Comparison of ENCODE assay signal across 8 cellular contexts in the genomic region with DNA sequence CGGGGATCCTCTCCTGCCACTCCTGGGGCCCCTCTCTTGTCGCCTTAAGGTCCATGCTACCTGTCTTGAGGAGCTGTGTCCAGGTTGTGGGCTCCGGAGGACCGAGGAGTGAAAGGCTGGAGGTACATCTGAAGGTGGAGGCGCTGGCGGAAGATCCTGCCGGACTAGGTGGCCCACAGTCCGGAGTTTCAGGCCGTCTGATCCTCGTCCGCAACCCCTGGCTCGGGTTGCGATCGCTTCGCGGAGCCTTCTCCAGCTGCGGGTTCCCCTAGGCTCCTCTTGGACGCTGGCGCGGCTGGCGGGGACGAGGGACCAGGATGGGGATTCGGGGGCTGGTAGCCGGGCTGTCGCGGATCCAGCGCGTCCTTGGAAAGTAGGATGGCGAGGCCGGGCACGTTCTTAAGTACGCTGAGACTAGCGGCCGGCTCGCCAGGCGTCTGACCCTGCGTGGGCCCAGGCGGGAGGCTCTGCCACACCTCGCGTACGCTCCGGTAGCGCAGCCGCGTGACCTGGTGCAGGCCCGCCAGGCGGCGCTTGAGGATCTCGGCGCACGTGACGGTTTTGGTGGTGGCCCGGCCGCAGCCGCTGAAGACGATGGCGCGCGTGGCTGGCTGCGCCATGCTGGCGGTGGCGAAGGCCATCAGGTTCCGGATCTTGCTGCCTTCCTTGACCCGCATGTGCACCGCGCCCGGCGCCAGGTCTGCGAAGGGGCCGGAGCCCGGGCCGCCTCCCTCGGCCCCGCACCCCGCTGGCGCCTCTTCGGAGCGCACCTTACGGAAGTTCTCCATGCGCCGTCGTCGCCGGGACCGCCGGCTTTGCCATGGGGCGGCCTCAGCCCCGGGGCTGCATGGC. TPM values are rescaled to one million over a fixed set of nuclear protein-coding genes. Genes with fewer than 3 reads are reported as not detected.
DNase-seq lines count a peak whose midpoint lies in the region; ATAC-seq and TF ChIP-seq lines count a peak whose summit lies in the region.

No MANE protein-coding gene starts in this region.

- H3K27me3 Mint-ChIP-seq in activated T-helper 1 cell treated with anti-CD3 and anti-CD28 coated beads, Interleukin-12 subunit alpha, Interleukin-12 subunit beta, Interleukin-2, Interleukin-4 antibody, amounts not matched to agents 30 ng/mL and 10 ng/mL and 1 ng/mL, durations not matched to agents 14 hours and 24 hours and 36 hours (ENCODE audit: insufficient read depth), result peaks cover 41% of the 10 kb centered on the region
- peaks cover 73% of the 10 kb centered on the region for H3K27me3 Mint-ChIP-seq in nephron progenitor cell (ENCODE audit: low read depth, poor library complexity)

- intact Hi-C loops in activated T-helper 1 cell treated with anti-CD3 and anti-CD28 coated beads, Interleukin-12 subunit alpha, Interleukin-12 subunit beta, Interleukin-2, Interleukin-4 antibody, amounts not matched to agents 30 ng/mL and 10 ng/mL and 1 ng/mL, durations not matched to agents 14 hours and 24 hours and 36 hours (cut with micrococcal nuclease), result loop anchor here (1.0 kb wide), 5 partner anchors 18 to 249 kb away; a partner anchor contains a TSS

- H3K27ac ChIP-seq in stomach smooth muscle (ENCODE audit: low read length), result no peak overlapping the region

- peaks cover 2% of the 10 kb centered on the region for H3K36me3 Mint-ChIP-seq in activated T-helper 1 cell treated with anti-CD3 and anti-CD28 coated beads, Interleukin-12 subunit alpha, Interleukin-12 subunit beta, Interleukin-2, Interleukin-4 antibody, amounts not matched to agents 30 ng/mL and 10 ng/mL and 1 ng/mL, durations not matched to agents 14 hours and 24 hours and 36 hours (ENCODE audit: low read depth)
- H3K36me3 Mint-ChIP-seq in nephron progenitor cell (ENCODE audit: low read depth), result no peaks in the 10 kb centered on the region

- H3K36me3 ChIP-seq in stomach smooth muscle (ENCODE audit: control insufficient read depth in 2 of 2, insufficient read depth in 2 of 2, low read length in 2 of 2), result no peaks in the 10 kb centered on the region

- no peak overlapping the region for H3K27ac Mint-ChIP-seq in activated T-helper 1 cell treated with anti-CD3 and anti-CD28 coated beads, Interleukin-12 subunit alpha, Interleukin-12 subunit beta, Interleukin-2, Interleukin-4 antibody, amounts not matched to agents 30 ng/mL and 10 ng/mL and 1 ng/mL, durations not matched to agents 14 hours and 24 hours and 36 hours
- no peak overlapping the region for H3K27ac Mint-ChIP-seq in nephron progenitor cell

- H3K27me3 ChIP-seq in stomach smooth muscle (ENCODE audit: control insufficient read depth in 1 of 2, insufficient read depth in 2 of 2, low read length in 2 of 2), result peaks cover 26 to 33% of the 10 kb centered on the region in 2 donors

- H3K4me3 Mint-ChIP-seq in activated T-helper 1 cell treated with anti-CD3 and anti-CD28 coated beads, Interleukin-12 subunit alpha, Interleukin-12 subunit beta, Interleukin-2, Interleukin-4 antibody, amounts not matched to agents 30 ng/mL and 10 ng/mL and 1 ng/mL, durations not matched to agents 14 hours and 24 hours and 36 hours, result peak overlapping the region; percentile 64
- H3K4me3 Mint-ChIP-seq in nephron progenitor cell, result peak overlapping the region; percentile 55

- peaks cover 29% of the 10 kb centered on the region for H3K4me1 Mint-ChIP-seq in activated T-helper 1 cell treated with anti-CD3 and anti-CD28 coated beads, Interleukin-12 subunit alpha, Interleukin-12 subunit beta, Interleukin-2, Interleukin-4 antibody, amounts not matched to agents 30 ng/mL and 10 ng/mL and 1 ng/mL, durations not matched to agents 14 hours and 24 hours and 36 hours (ENCODE audit: low read depth)
- H3K4me1 Mint-ChIP-seq in nephron progenitor cell, result peaks cover 35% of the 10 kb centered on the region

- no peaks in the 10 kb centered on the region for H3K9me3 ChIP-seq in stomach smooth muscle (ENCODE audit: control insufficient read depth in 2 of 2, low read length in 2 of 2)

- H3K9ac ChIP-seq in stomach smooth muscle (ENCODE audit: low read length in 2 of 2), result peak overlapping the region; percentile 13 to 33

- TF ChIP-seq CTCF in GM12865 (IDR thresholded peaks at IDR 0.05; ENCODE audit: insufficient read depth, low read depth, low read length, missing control alignments), result peak; percentile 51
- peak; percentile 13 for TF ChIP-seq CTCF in nephron progenitor cell (IDR thresholded peaks at IDR 0.05)

- ATAC-seq in HG02610 (IDR thresholded peaks at IDR 0.05; ENCODE audit: unreplicated experiment), result peak; percentile 44

- H3K4me1 ChIP-seq in stomach smooth muscle (ENCODE audit: control insufficient read depth, insufficient read depth, low read length), result peaks cover 38% of the 10 kb centered on the region

- H3K9me3 Mint-ChIP-seq in activated T-helper 1 cell treated with anti-CD3 and anti-CD28 coated beads, Interleukin-12 subunit alpha, Interleukin-12 subunit beta, Interleukin-2, Interleukin-4 antibody, amounts not matched to agents 30 ng/mL and 10 ng/mL and 1 ng/mL, durations not matched to agents 14 hours and 24 hours and 36 hours, result no peaks in the 10 kb centered on the region
- no peaks in the 10 kb centered on the region for H3K9me3 Mint-ChIP-seq in nephron progenitor cell

- DNase-seq in GM12865 (ENCODE audit: low read depth) (peak; percentile 86), NCI-H774 (lab: John Stamatoyannopoulos, UW) (peak; percentile 51), fibroblast of peridontal ligament (ENCODE audit: extremely low read depth) (peak; percentile 12), nephron progenitor cell (peak; percentile 77), NCI-H2171 (lab: John Stamatoyannopoulos, UW) (no peak)
- peak; percentile 54 for DNase-seq in activated T-helper 1 cell treated with anti-CD3 and anti-CD28 coated beads, Interleukin-12 subunit alpha, Interleukin-12 subunit beta, Interleukin-2, Interleukin-4 antibody, amounts not matched to agents 30 ng/mL and 10 ng/mL and 1 ng/mL, durations not matched to agents 14 hours and 24 hours and 36 hours (ENCODE audit: low spot score)

- H3K4me3 ChIP-seq in GM12865 (ENCODE audit: low read depth, low read length) (peak overlapping the region; percentile 63), stomach smooth muscle (ENCODE audit: low read length in 2 of 2) (peak overlapping the region; percentile 70 to 73)

RNA-seq across cellular contexts. Expression of a gene that starts 0.6 kb away (rescaled TPM):
- total RNA-seq in activated T-helper 1 cell treated with anti-CD3 and anti-CD28 coated beads, Interleukin-12 subunit alpha, Interleukin-12 subunit beta, Interleukin-2, Interleukin-4 antibody, amounts not matched to agents 30 ng/mL and 10 ng/mL and 1 ng/mL, durations not matched to agents 14 hours and 24 hours and 36 hours, result 13.3 and 15.3 TPM in 2 replicates

RNA-seq across cellular contexts. Expression of a gene that starts 18.1 kb away (rescaled TPM):
- 273 and 290 TPM in 2 replicates for total RNA-seq in activated T-helper 1 cell treated with anti-CD3 and anti-CD28 coated beads, Interleukin-12 subunit alpha, Interleukin-12 subunit beta, Interleukin-2, Interleukin-4 antibody, amounts not matched to agents 30 ng/mL and 10 ng/mL and 1 ng/mL, durations not matched to agents 14 hours and 24 hours and 36 hours

RNA-seq across cellular contexts. Expression of a gene that starts 39.3 kb away (rescaled TPM):
- 2.0 and 3.5 TPM in 2 replicates for total RNA-seq in activated T-helper 1 cell treated with anti-CD3 and anti-CD28 coated beads, Interleukin-12 subunit alpha, Interleukin-12 subunit beta, Interleukin-2, Interleukin-4 antibody, amounts not matched to agents 30 ng/mL and 10 ng/mL and 1 ng/mL, durations not matched to agents 14 hours and 24 hours and 36 hours

RNA-seq across cellular contexts. Expression of a gene that starts 49.4 kb away (rescaled TPM):
- 72.6 and 73.2 TPM in 2 replicates for total RNA-seq in activated T-helper 1 cell treated with anti-CD3 and anti-CD28 coated beads, Interleukin-12 subunit alpha, Interleukin-12 subunit beta, Interleukin-2, Interleukin-4 antibody, amounts not matched to agents 30 ng/mL and 10 ng/mL and 1 ng/mL, durations not matched to agents 14 hours and 24 hours and 36 hours
